ENCODE assay signal across 21 cellular contexts in genomic region chr13:29524641-29525040, GRCh38.
DNase-seq lines count a peak whose midpoint lies in the region; ATAC-seq and TF ChIP-seq lines count a peak whose summit lies in the region.
"Had no signal": no experiment of that assay in that cellular context is flagged by ENCODE, and none has a peak within 500 bp of the region (broad histone marks: within the 10 kb centered on the region; RNA-seq: fewer than 3 reads in every experiment).

No MANE protein-coding gene starts in this region.

- H2AFZ ChIP-seq in mesenchymal stem cell (ENCODE audit: low read depth, low read length), result no peak overlapping the region

- TF ChIP-seq CTCF in tibial artery (IDR thresholded peaks at IDR 0.05), result no peak

- no peak overlapping the region for H3K4me3 Mint-ChIP-seq in activated T-cell treated with anti-CD3 and anti-CD28 coated beads, Interleukin-2, amount 50 U/mL, for 4 hours
- H3K4me3 Mint-ChIP-seq: CD8-positive, alpha-beta memory T cell had no signal

- H2BK5ac ChIP-seq in mesenchymal stem cell (ENCODE audit: low read depth, low read length, poor library complexity, severe bottlenecking), result no peak overlapping the region

- no peak overlapping the region for H2BK15ac ChIP-seq in mesenchymal stem cell (ENCODE audit: low read depth, poor library complexity, severe bottlenecking)

- H3K14ac ChIP-seq in mesenchymal stem cell (ENCODE audit: low read length in 2 of 2), result no peak overlapping the region

- H3K18ac ChIP-seq in mesenchymal stem cell (ENCODE audit: low read depth in 1 of 2, low read length in 2 of 2), result no peak overlapping the region

- no peak overlapping the region for H4K8ac ChIP-seq in mesenchymal stem cell (ENCODE audit: low read length)

- TF ChIP-seq EP300 in Ishikawa (IDR thresholded peaks at IDR 0.05; ENCODE audit: borderline replicate concordance), result no peak

- no peak for ATAC-seq in activated T-cell treated with anti-CD3 and anti-CD28 coated beads, Interleukin-2, amount 50 U/mL, for 4 hours
- ATAC-seq: K562 had no signal

- H3K9me3 ChIP-seq in mesenchymal stem cell (ENCODE audit: control insufficient read depth, low read length) (no peaks in the 10 kb centered on the region), tibial artery (no peaks in the 10 kb centered on the region)
- H3K9me3 ChIP-seq: BE2C, Peyer's patch, SJSA1 had no signal

- H3K9me3 Mint-ChIP-seq in activated T-cell treated with anti-CD3 and anti-CD28 coated beads, Interleukin-2, amount 50 U/mL, for 4 hours, result no peaks in the 10 kb centered on the region
- H3K9me3 Mint-ChIP-seq: CD8-positive, alpha-beta memory T cell had no signal

- H3K9ac ChIP-seq in mesenchymal stem cell (ENCODE audit: low read length), result peak overlapping the region; percentile 80

- peaks cover 40 to 50% of the 10 kb centered on the region in 2 experiments for H3K36me3 ChIP-seq in mesenchymal stem cell (ENCODE audit: control insufficient read depth in 1 of 2, insufficient read depth in 2 of 2, low read depth in 1 of 2, low read length in 2 of 2)
- peaks cover 25 to 78% (median 44%) of the 10 kb centered on the region in 3 donors for H3K36me3 ChIP-seq in tibial artery

- peak; percentile 6 for DNase-seq in activated T-cell treated with anti-CD3 and anti-CD28 coated beads, Interleukin-2, amount 50 U/mL, for 1 hour
- no peak for DNase-seq in activated T-cell treated with anti-CD3 and anti-CD28 coated beads, Interleukin-2, amount 50 U/mL, for 4 hours
- DNase-seq in mesenchymal stem cell (no peak), tibial artery (peak in 1 of 2 donors; percentile 63), DMS153 (lab: John Stamatoyannopoulos, UW) (no peak), NCI-H187 (lab: John Stamatoyannopoulos, UW) (no peak)
- DNase-seq in stimulated activated CD4-positive, alpha-beta T cell treated with anti-CD3 and anti-CD28 coated beads, Interleukin-12 subunit alpha, Interleukin-12 subunit beta, amount 100 ng/mL, for 4 hours, result no peak
- DNase-seq: BE2C; CD8-positive, alpha-beta memory T cell; DMS79; H7; NCI-H1105; NCI-H2081 treated with DMSO at 0.1 percent for 48 hours; NCI-H510A; NCI-H748 treated with DMSO at 0.1 percent for 48 hours; NK-92 treated with Interleukin-12 subunit alpha and Interleukin-12 subunit beta, amount 100 ng/mL, for 24 hours had no signal

- H2BK12ac ChIP-seq in mesenchymal stem cell (ENCODE audit: low read length in 2 of 2), result no peak overlapping the region

- H3K23ac ChIP-seq in mesenchymal stem cell (ENCODE audit: low read length in 2 of 2), result no peak overlapping the region

- H3K36me3 Mint-ChIP-seq in activated T-cell treated with anti-CD3 and anti-CD28 coated beads, Interleukin-2, amount 50 U/mL, for 4 hours (ENCODE audit: insufficient read depth), result peaks cover 59% of the 10 kb centered on the region

- H2BK120ac ChIP-seq in mesenchymal stem cell (ENCODE audit: low read depth, low read length), result no peak overlapping the region

- H3K4me1 ChIP-seq in mesenchymal stem cell (ENCODE audit: control insufficient read depth, insufficient read depth, low read depth, low read length) (peaks cover 35% of the 10 kb centered on the region), tibial artery (peaks cover 0 to 31% (median 7%) of the 10 kb centered on the region in 4 donors)
- H3K4me1 ChIP-seq: Peyer's patch had no signal

- H3K4me3 ChIP-seq in mesenchymal stem cell (ENCODE audit: insufficient read depth in 1 of 2, low read depth in 1 of 2, low read length in 2 of 2), result no peak overlapping the region
- H3K4me3 ChIP-seq in tibial artery, result no peak overlapping the region
- H3K4me3 ChIP-seq: K562, Peyer's patch, SJSA1 had no signal

- no peak for TF ChIP-seq RAD21 in Ishikawa (IDR thresholded peaks at IDR 0.05; ENCODE audit: low read depth)

- H3K4me2 ChIP-seq in mesenchymal stem cell (ENCODE audit: low read length, poor library complexity, severe bottlenecking), result no peak overlapping the region

- WGBS in mesenchymal stem cell, result 95% methylated on average over 9 of the region's 9 CpGs

- H3K4me1 Mint-ChIP-seq in activated T-cell treated with anti-CD3 and anti-CD28 coated beads, Interleukin-2, amount 50 U/mL, for 4 hours (ENCODE audit: low read depth), result no peaks in the 10 kb centered on the region

- no peak overlapping the region for H2AK5ac ChIP-seq in mesenchymal stem cell (ENCODE audit: low read length, severe bottlenecking)

- intact Hi-C loops in tibial artery (cut with DNase I; ENCODE audit: low total_unique reads), result loop anchor here (10.0 kb wide), 1 partner anchor 60 kb away; no protein-coding TSS in a partner anchor

- H4K91ac ChIP-seq in mesenchymal stem cell (ENCODE audit: low read length), result no peak overlapping the region

- peaks cover 44% of the 10 kb centered on the region for H3K79me1 ChIP-seq in mesenchymal stem cell (replicated peaks; ENCODE audit: low read length, poor library complexity, severe bottlenecking)

- H3K27ac ChIP-seq in mesenchymal stem cell (ENCODE audit: low read length, poor library complexity, severe bottlenecking) (no peak overlapping the region), tibial artery (peak overlapping the region; percentile 45 to 62)
- H3K27ac ChIP-seq: 22Rv1, Peyer's patch, SJSA1 had no signal

- no peak overlapping the region for H3K4ac ChIP-seq in mesenchymal stem cell (ENCODE audit: low read depth in 1 of 2, low read length in 2 of 2)

- H3K27me3 ChIP-seq in mesenchymal stem cell (ENCODE audit: control insufficient read depth in 1 of 2, insufficient read depth in 1 of 2, low read length in 2 of 2) (no peaks in the 10 kb centered on the region), tibial artery (no peaks in the 10 kb centered on the region)
- H3K27me3 ChIP-seq: BE2C, Peyer's patch, SJSA1 had no signal

- no peaks in the 10 kb centered on the region for H3K27me3 Mint-ChIP-seq in activated T-cell treated with anti-CD3 and anti-CD28 coated beads, Interleukin-2, amount 50 U/mL, for 4 hours (ENCODE audit: low read depth)

TF ChIP-seq in Ishikawa, 13 proteins besides CTCF, POLR2A, EP300 and RAD21:
- TF ChIP-seq ZBTB7A (IDR thresholded peaks at IDR 0.05; ENCODE audit: low read depth) (peak; percentile 30; the same call in 1 of the 2 replicates), EGR1 (IDR thresholded peaks at IDR 0.05) (no peak)
